Comparison of ENCODE assay signal across 1 cellular context in the genomic region with DNA sequence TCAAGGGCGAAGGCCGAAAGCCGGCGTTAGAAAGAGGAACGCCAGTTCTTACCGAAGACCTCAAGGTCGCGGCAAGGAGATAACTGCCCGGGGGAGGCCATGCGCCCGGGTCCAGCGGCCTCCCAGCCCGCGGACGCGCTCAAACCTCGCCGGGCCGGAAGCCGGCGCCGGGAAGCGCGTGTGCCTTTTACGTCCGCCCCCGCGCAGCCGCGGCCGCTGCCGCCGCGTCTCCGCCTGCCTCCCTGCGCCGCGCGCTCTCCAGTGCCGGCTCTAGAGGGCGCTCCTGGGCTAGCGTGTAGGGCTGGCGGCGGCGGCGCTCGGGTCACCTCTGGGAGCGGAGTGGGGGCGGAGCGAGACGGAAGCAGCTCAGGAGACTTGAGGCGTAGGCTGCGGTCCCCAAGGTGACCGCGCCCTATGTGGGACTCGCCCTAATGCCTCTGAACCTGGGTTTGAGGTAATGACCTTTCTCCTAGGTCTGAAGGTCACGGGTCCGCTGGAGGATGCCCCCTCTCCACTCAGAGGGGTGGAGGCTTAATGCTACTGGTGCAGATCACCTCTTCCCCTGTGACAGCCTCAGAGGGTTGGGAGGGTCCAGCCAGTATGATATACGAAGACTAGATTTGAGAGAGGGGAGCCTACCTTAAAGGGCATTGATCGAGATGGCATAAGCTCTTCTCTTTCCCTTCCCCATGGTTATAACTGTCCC.
TF ChIP-seq lines count a peak whose summit lies in the region.

No MANE protein-coding gene starts in this region.

TF ChIP-seq in HepG2, 621 proteins besides CTCF, POLR2A, EP300 and RAD21 (continued from another document):
- TF ChIP-seq ETV5 (CRISPR knock-in tag; IDR thresholded peaks at IDR 0.05; ENCODE audit: borderline replicate concordance): peak; percentile 54; the same call in 1 of the 2 replicates
- TF ChIP-seq KDM2A (CRISPR knock-in tag; IDR thresholded peaks at IDR 0.05; ENCODE audit: borderline replicate concordance, low read depth): peak; percentile 56; the same call in 1 of the 2 replicates
- peak; percentile 55; the same call in 1 of the 2 replicates for TF ChIP-seq TFDP1 (CRISPR knock-in tag; IDR thresholded peaks at IDR 0.05; ENCODE audit: borderline replicate concordance)
